In genomic region chr10:59684006-59684405, GRCh38 we compare ENCODE assay signal across 24 cellular contexts. TPM values are rescaled to one million over a fixed set of nuclear protein-coding genes. Genes with fewer than 3 reads are reported as not detected.
DNase-seq lines count a peak whose midpoint lies in the region; ATAC-seq and TF ChIP-seq lines count a peak whose summit lies in the region.
"Had no signal": no experiment of that assay in that cellular context is flagged by ENCODE, and none has a peak within 500 bp of the region (broad histone marks: within the 10 kb centered on the region; RNA-seq: fewer than 3 reads in every experiment).

No MANE protein-coding gene starts in this region.

- H3K9ac ChIP-seq in KMS-11 (no peak overlapping the region), endodermal cell (ENCODE audit: extremely low read depth, low read length, poor library complexity, severe bottlenecking) (no peak overlapping the region)
- H3K9ac ChIP-seq: BLaER1 treated with 17β-estradiol and CSF1 and Interleukin-3, amounts not matched to agents 10 nM and 100 nM; GM23248 had no signal

- DNase-seq in endodermal cell (no peak), progenitor cell of endocrine pancreas (ENCODE audit: low spot score, unreplicated experiment) (no peak), NCI-H2107 (lab: John Stamatoyannopoulos, UW) (no peak), body of pancreas (no peak), NOMO-1 treated with dmso at 0.1 percent for 144 hours (lab: John Stamatoyannopoulos, UW; ENCODE audit: unreplicated experiment) (no peak)
- DNase-seq: 8988T; ACHN; AML-193; BE2C; CD4-positive, alpha-beta T cell; CD8-positive, alpha-beta memory T cell; DMS 273 treated with DMSO at 0.1 percent for 48 hours; DMS79; EL; GF-D8; GM23248; H7; HCEC 1CT had no signal

- H3K36me3 ChIP-seq in KMS-11 (ENCODE audit: insufficient read depth) (no peaks in the 10 kb centered on the region), endodermal cell (ENCODE audit: control insufficient read depth, insufficient read depth, low read length) (peaks cover 4% of the 10 kb centered on the region), body of pancreas (replicated peaks in 1 of 2; ENCODE audit: insufficient read depth in 1 of 2, low read depth in 2 of 2) (no peaks in the 10 kb centered on the region)
- H3K36me3 ChIP-seq: BE2C; BLaER1 treated with 17β-estradiol and CSF1 and Interleukin-3, amounts not matched to agents 10 nM and 100 nM had no signal

- H3K27me3 ChIP-seq in KMS-11 (ENCODE audit: insufficient read depth, low read depth) (no peaks in the 10 kb centered on the region), endodermal cell (ENCODE audit: control insufficient read depth, insufficient read depth, low read length, poor library complexity, severe bottlenecking) (no peaks in the 10 kb centered on the region), body of pancreas (no peaks in the 10 kb centered on the region)
- H3K27me3 ChIP-seq: BE2C; BLaER1 treated with 17β-estradiol and CSF1 and Interleukin-3, amounts not matched to agents 10 nM and 100 nM had no signal

- H3K4me1 Mint-ChIP-seq in endodermal cell (peaks cover 19% of the 10 kb centered on the region), nephron (peaks cover 7% of the 10 kb centered on the region), progenitor cell of endocrine pancreas (ENCODE audit: low read depth) (no peaks in the 10 kb centered on the region)
- H3K4me1 Mint-ChIP-seq: CD14-positive monocyte; CD8-positive, alpha-beta memory T cell had no signal

- H3K4me3 Mint-ChIP-seq in endodermal cell (no peak overlapping the region), nephron (no peak overlapping the region), progenitor cell of endocrine pancreas (ENCODE audit: low read depth) (no peak overlapping the region)
- H3K4me3 Mint-ChIP-seq: CD14-positive monocyte; CD4-positive, alpha-beta T cell; CD8-positive, alpha-beta memory T cell had no signal

- 93 to 100% methylated on average over 1 to 4 of the region's 5 CpGs for WGBS in endodermal cell (ENCODE audit: insufficient coverage in 1 of 2, insufficient read length in 1 of 2), 2 experiments
- WGBS in body of pancreas, 2 donors = 72 to 80% methylated on average over 5 of the region's 5 CpGs

- H3K27ac Mint-ChIP-seq in endodermal cell (peak overlapping the region; percentile 50), nephron (peak overlapping the region in 2 of 3 experiments; percentile 67 to 73), progenitor cell of endocrine pancreas (peak overlapping the region; percentile 4)
- H3K27ac Mint-ChIP-seq: CD14-positive monocyte; CD4-positive, alpha-beta T cell; CD8-positive, alpha-beta memory T cell had no signal

- TF ChIP-seq POLR2A in body of pancreas (IDR thresholded peaks at IDR 0.05) = no peak

- H3K4me2 ChIP-seq in KMS-11 = peak overlapping the region; percentile 35
- H3K4me2 ChIP-seq: A549 had no signal

- no peaks in the 10 kb centered on the region for H3K9me3 ChIP-seq in endodermal cell (ENCODE audit: control insufficient read depth, low read length)
- H3K9me3 ChIP-seq in body of pancreas = no peaks in the 10 kb centered on the region
- H3K9me3 ChIP-seq: A549; BE2C; BLaER1 treated with 17β-estradiol and CSF1 and Interleukin-3, amounts not matched to agents 10 nM and 100 nM had no signal

- intact Hi-C loops in body of pancreas (cut with DNase I) = no loop called here

- H3K27ac ChIP-seq in KMS-11 (no peak overlapping the region), endodermal cell (ENCODE audit: low read depth, low read length) (no peak overlapping the region), body of pancreas (no peak overlapping the region)
- H3K27ac ChIP-seq: A549; BLaER1 treated with 17β-estradiol and CSF1 and Interleukin-3, amounts not matched to agents 10 nM and 100 nM; GM23248 had no signal

- H2AFZ ChIP-seq in KMS-11 (ENCODE audit: low read depth) = no peak overlapping the region
- H2AFZ ChIP-seq: GM23248 had no signal

- H3K4me1 ChIP-seq in KMS-11 (ENCODE audit: low read depth, poor library complexity, severe bottlenecking) = peaks cover 64% of the 10 kb centered on the region
- peaks cover 11% of the 10 kb centered on the region for H3K4me1 ChIP-seq in endodermal cell (ENCODE audit: control insufficient read depth, insufficient read depth, low read length)
- H3K4me1 ChIP-seq in body of pancreas = no peaks in the 10 kb centered on the region
- H3K4me1 ChIP-seq: A549, BE2C had no signal

- H3K9me3 Mint-ChIP-seq in endodermal cell = no peaks in the 10 kb centered on the region
- no peaks in the 10 kb centered on the region for H3K9me3 Mint-ChIP-seq in nephron
- H3K9me3 Mint-ChIP-seq in progenitor cell of endocrine pancreas (ENCODE audit: low read depth) = no peaks in the 10 kb centered on the region
- H3K9me3 Mint-ChIP-seq: CD4-positive, alpha-beta T cell; CD8-positive, alpha-beta memory T cell had no signal

- no peak for ATAC-seq in body of pancreas
- no peak for ATAC-seq in HG02610 (IDR thresholded peaks at IDR 0.05; ENCODE audit: unreplicated experiment)
- ATAC-seq: A549 had no signal

- H3K27me3 Mint-ChIP-seq in endodermal cell (ENCODE audit: insufficient read depth) (no peaks in the 10 kb centered on the region), nephron (ENCODE audit: low read depth) (no peaks in the 10 kb centered on the region), progenitor cell of endocrine pancreas (no peaks in the 10 kb centered on the region)

- no peaks in the 10 kb centered on the region for H4K20me1 ChIP-seq in KMS-11 (ENCODE audit: insufficient read depth)
- H4K20me1 ChIP-seq: BLaER1 treated with 17β-estradiol and CSF1 and Interleukin-3, amounts not matched to agents 10 nM and 100 nM had no signal

- H3K4me3 ChIP-seq in KMS-11 (IDR thresholded peaks at IDR 0.05; ENCODE audit: insufficient read depth, low read depth, low read length) = no peak overlapping the region
- H3K4me3 ChIP-seq in endodermal cell (ENCODE audit: low read length) = no peak overlapping the region
- H3K4me3 ChIP-seq in body of pancreas = no peak overlapping the region
- H3K4me3 ChIP-seq: A549; BLaER1 treated with 17β-estradiol and CSF1 and Interleukin-3, amounts not matched to agents 10 nM and 100 nM; GM23248 had no signal

- peaks cover 2% of the 10 kb centered on the region for H3K36me3 Mint-ChIP-seq in endodermal cell (ENCODE audit: low read depth)
- H3K36me3 Mint-ChIP-seq in nephron (ENCODE audit: low read depth) = peaks cover 18% of the 10 kb centered on the region
- no peaks in the 10 kb centered on the region for H3K36me3 Mint-ChIP-seq in progenitor cell of endocrine pancreas (ENCODE audit: insufficient read depth)
- H3K36me3 Mint-ChIP-seq: CD14-positive monocyte; CD8-positive, alpha-beta memory T cell had no signal

- TF ChIP-seq CTCF in KMS-11 (conservative IDR thresholded peaks at IDR 0.05; ENCODE audit: low read depth, low read length) = no peak
- TF ChIP-seq CTCF in endodermal cell (conservative IDR thresholded peaks at IDR 0.05) = no peak
- TF ChIP-seq CTCF in nephron (IDR thresholded peaks at IDR 0.05; ENCODE audit: unreplicated experiment in 3 of 3) = no peak
- TF ChIP-seq CTCF in progenitor cell of endocrine pancreas (IDR thresholded peaks at IDR 0.05; ENCODE audit: unreplicated experiment) = no peak
- no peak for TF ChIP-seq CTCF in body of pancreas (IDR thresholded peaks at IDR 0.05)

- no peaks in the 10 kb centered on the region for H3K79me2 ChIP-seq in KMS-11 (ENCODE audit: insufficient read depth, low read depth)

RNA-seq across cellular contexts. Expression of gene SLC16A9, which starts 25.6 kb away (rescaled TPM):
- total RNA-seq in endodermal cell (10 to 100 TPM in 1 of 2 donors, 1 to 10 TPM in 1; 4.9 to 19.3 TPM), progenitor cell of endocrine pancreas (11.6 and 13.7 TPM in 2 replicates), body of pancreas (1 to 10 TPM in 1 of 2 donors, under 1 TPM in 1; 0.78 to 2.6 TPM)
- polyA plus RNA-seq in endodermal cell (2013, experiment 1 of 2) = 17.8 TPM
- polyA plus RNA-seq in endodermal cell (2013, experiment 2 of 2) = 14.8 TPM
- total RNA-seq: CD4-positive, alpha-beta T cell; GM23248 had no signal
- polyA plus RNA-seq: CD14-positive monocyte; CD8-positive, alpha-beta memory T cell; GM23248 had no signal

Comparison
In these comparisons a context has a peak if more than half of its experiments do, and no peak if none do; other contexts are left out.
1. H3K27ac Mint-ChIP-seq: peak in every context shown above with its lines; median percentile 70 in nephron; 50 in endodermal cell; 4 in progenitor cell of endocrine pancreas.